Comparison of ENCODE assay signal across 22 cellular contexts in genomic region chr11:83152245-83152644, GRCh38.
"Had no signal": no experiment of that assay in that cellular context is flagged by ENCODE, and none has a peak within 500 bp of the region (broad histone marks: within the 10 kb centered on the region; RNA-seq: fewer than 3 reads in every experiment).

No MANE protein-coding gene starts in this region.

- H3K36me3 ChIP-seq: esophagus muscularis mucosa, gastroesophageal sphincter, heart left ventricle, left lung, ovary, sigmoid colon, thoracic aorta, tibial nerve, upper lobe of left lung had no signal

- H3K4me3 ChIP-seq: coronary artery, esophagus muscularis mucosa, gastroesophageal sphincter, heart left ventricle, hepatocyte, left lung, ovary, psoas muscle, sigmoid colon, thoracic aorta, tibial nerve, upper lobe of left lung had no signal

- H3K27me3 ChIP-seq: esophagus muscularis mucosa, foreskin keratinocyte, gastroesophageal sphincter, heart left ventricle, hepatocyte, left lung, ovary, sigmoid colon, tibial nerve, upper lobe of left lung had no signal

- H3K27ac ChIP-seq: coronary artery, esophagus muscularis mucosa, foreskin keratinocyte, gastroesophageal sphincter, heart left ventricle, hepatocyte, left lung, ovary, psoas muscle, sigmoid colon, thoracic aorta, tibial nerve, upper lobe of left lung had no signal

- H3K4me2 ChIP-seq: hepatocyte had no signal

- DNase-seq: heart left ventricle; left cardiac atrium; left lung; mesendoderm; midbrain; naive thymus-derived CD4-positive, alpha-beta T cell; occipital lobe; ovary; posterior cingulate gyrus; psoas muscle; right cardiac atrium; sigmoid colon; stimulated activated naive B cell treated with anti-CD40 and anti-IgM and Interleukin-4, amounts not matched to agents 10 μg/mL and 1 μg/mL and 100 μg/mL, for 72 hours; upper lobe of left lung had no signal

- H3K4me1 ChIP-seq: psoas muscle had no signal

- H3K9me3 ChIP-seq: esophagus muscularis mucosa, gastroesophageal sphincter, heart left ventricle, left lung, ovary, psoas muscle, sigmoid colon, thoracic aorta, tibial nerve, upper lobe of left lung had no signal

- FAIRE-seq: urothelium cell line had no signal

- H2AFZ ChIP-seq: hepatocyte had no signal

- ATAC-seq: gastroesophageal sphincter; heart left ventricle; left cardiac atrium; left lung; naive thymus-derived CD4-positive, alpha-beta T cell; psoas muscle; right cardiac atrium; stimulated activated naive B cell treated with anti-CD40 and anti-IgM and Interleukin-4, amounts not matched to agents 10 μg/mL and 1 μg/mL and 100 μg/mL, for 72 hours had no signal
